11 cellular contexts compared by ENCODE assay signal in the genomic region with DNA sequence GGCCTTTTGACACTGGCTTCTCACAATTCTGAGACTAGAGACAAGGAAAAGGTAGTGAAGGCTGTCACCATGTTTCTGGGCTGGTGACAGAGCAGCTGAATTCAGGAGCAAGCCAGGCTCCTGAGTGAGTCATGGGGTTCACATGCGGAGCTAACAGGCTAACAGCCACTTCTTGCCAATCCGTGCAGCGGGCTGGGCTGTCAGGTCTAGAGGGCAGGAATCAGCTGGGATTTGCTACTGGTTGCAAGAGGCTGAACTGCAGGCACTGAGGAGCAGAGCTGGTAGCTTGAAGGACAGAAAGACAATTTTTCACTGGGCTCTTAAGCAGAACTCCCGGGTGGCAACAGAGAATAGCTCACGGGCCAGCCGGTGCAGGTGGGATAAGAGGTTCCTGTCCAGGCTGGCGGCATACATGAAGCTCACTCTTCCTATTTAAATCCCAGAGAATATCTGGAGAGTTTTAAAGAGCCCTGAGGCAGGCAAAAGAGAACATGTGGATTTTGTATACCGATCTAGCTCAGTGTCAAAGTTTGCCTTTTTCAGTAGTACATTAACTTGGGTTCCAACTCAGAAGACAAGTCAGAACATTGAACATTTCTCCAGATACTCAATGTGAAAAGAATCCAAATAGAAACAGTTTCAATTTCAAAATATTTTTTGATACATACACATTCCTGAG. TPM values are rescaled to one million over a fixed set of nuclear protein-coding genes. Genes with fewer than 3 reads are reported as not detected.
DNase-seq lines count a peak whose midpoint lies in the region; ATAC-seq, FAIRE-seq and TF ChIP-seq lines count a peak whose summit lies in the region.
"Had no signal": no experiment of that assay in that cellular context is flagged by ENCODE, and none has a peak within 500 bp of the region (broad histone marks: within the 10 kb centered on the region; RNA-seq: fewer than 3 reads in every experiment).

No MANE protein-coding gene starts in this region.

- no peak overlapping the region for H3K4me3 Mint-ChIP-seq in naive thymus-derived CD4-positive, alpha-beta T cell

- intact Hi-C loops in stomach (cut with DNase I; ENCODE audit: low total_unique reads) = no loop called here
- intact Hi-C loops in naive thymus-derived CD4-positive, alpha-beta T cell (cut with micrococcal nuclease) = no loop called here

- peaks cover 0 to 23% (median 17%) of the 10 kb centered on the region in 4 donors for H3K4me1 ChIP-seq in stomach
- H3K4me1 ChIP-seq in naive thymus-derived CD4-positive, alpha-beta T cell (ENCODE audit: control insufficient read depth in 2 of 2, insufficient read depth in 2 of 2, low read length in 2 of 2) = no peaks in the 10 kb centered on the region

- POLR2A ChIA-PET in naive thymus-derived CD4-positive, alpha-beta T cell (lab: Charles Lee) = no interaction called here

- no peaks in the 10 kb centered on the region for H3K4me1 Mint-ChIP-seq in naive thymus-derived CD4-positive, alpha-beta T cell

- TF ChIP-seq CTCF in coronary artery (IDR thresholded peaks at IDR 0.05) (no peak), stomach (IDR thresholded peaks at IDR 0.05) (no peak)

- H3K9me3 ChIP-seq in stomach = no peaks in the 10 kb centered on the region
- no peaks in the 10 kb centered on the region for H3K9me3 ChIP-seq in naive thymus-derived CD4-positive, alpha-beta T cell (ENCODE audit: control insufficient read depth in 2 of 3, low read length in 3 of 3)

- 51 to 69% (median 53%) methylated on average over 6 to 8 of the region's 8 CpGs for WGBS in stomach, 5 donors

- CTCF ChIA-PET in naive thymus-derived CD4-positive, alpha-beta T cell (lab: Charles Lee) = interaction anchor here (0.7 kb wide), 1 partner anchor 43 kb away, joined by 4 read pairs; no protein-coding TSS in a partner anchor

- TF ChIP-seq EP300 in stomach (IDR thresholded peaks at IDR 0.05) = no peak

- peaks cover 0 to 5% (median 3%) of the 10 kb centered on the region in 11 donors for H3K9me3 Mint-ChIP-seq in naive thymus-derived CD4-positive, alpha-beta T cell

- peaks cover 0 to 15% (median 0%) of the 10 kb centered on the region in 3 donors for H3K27me3 ChIP-seq in stomach
- no peaks in the 10 kb centered on the region for H3K27me3 ChIP-seq in naive thymus-derived CD4-positive, alpha-beta T cell (ENCODE audit: control insufficient read depth in 2 of 2, insufficient read depth in 2 of 2, low read length in 2 of 2)

- H3K4me3 ChIP-seq in coronary artery (peak overlapping the region; percentile 8), stomach (no peak overlapping the region)
- no peak overlapping the region for H3K4me3 ChIP-seq in naive thymus-derived CD4-positive, alpha-beta T cell (ENCODE audit: low read length)

- no peak for TF ChIP-seq POLR2A in stomach (IDR thresholded peaks at IDR 0.05)

- H3K36me3 ChIP-seq in stomach = no peaks in the 10 kb centered on the region
- no peaks in the 10 kb centered on the region for H3K36me3 ChIP-seq in naive thymus-derived CD4-positive, alpha-beta T cell (ENCODE audit: control insufficient read depth in 2 of 3, insufficient read depth in 3 of 3, low read length in 3 of 3)

- no peak overlapping the region for H3K27ac ChIP-seq in coronary artery
- no peak overlapping the region for H3K27ac ChIP-seq in stomach
- H3K27ac ChIP-seq in naive thymus-derived CD4-positive, alpha-beta T cell (ENCODE audit: low read depth, low read length) = no peak overlapping the region

- no peak for ATAC-seq in HG03280 (IDR thresholded peaks at IDR 0.05; ENCODE audit: unreplicated experiment)
- no peak for ATAC-seq in naive thymus-derived CD4-positive, alpha-beta T cell

- no peak overlapping the region for H3K27ac Mint-ChIP-seq in naive thymus-derived CD4-positive, alpha-beta T cell

- peaks cover 20 to 49% (median 27%) of the 10 kb centered on the region in 5 donors for H3K27me3 Mint-ChIP-seq in naive thymus-derived CD4-positive, alpha-beta T cell

- FAIRE-seq in HTR-8/SVneo (lab: Jason Lieb, UNC) = no peak
- FAIRE-seq: islet of Langerhans had no signal

- peak; percentile 24 for DNase-seq in HK-2 (ENCODE audit: unreplicated experiment)
- DNase-seq in coronary artery (ENCODE audit: low spot score) = no peak
- DNase-seq in kidney glomerular epithelial cell (lab: John Stamatoyannopoulos, UW) = peak; percentile 54
- peak; percentile 49 for DNase-seq in stomach
- DNase-seq in NCI-H187 treated with DMSO at 0.1 percent for 48 hours (lab: John Stamatoyannopoulos, UW) = no peak
- DNase-seq in HTR-8/SVneo (ENCODE audit: insufficient read length, low spot score) = no peak
- no peak for DNase-seq in naive thymus-derived CD4-positive, alpha-beta T cell
- DNase-seq: activated effector memory CD4-positive, alpha-beta T cell treated with anti-CD3 and anti-CD28 coated beads, Interleukin-2, amount 50 U/mL, for 16 hours; OCI-M1 had no signal

- peaks cover 0 to 3% (median 0%) of the 10 kb centered on the region in 5 donors for H3K36me3 Mint-ChIP-seq in naive thymus-derived CD4-positive, alpha-beta T cell

RNA-seq across cellular contexts. Expression of a gene that starts 1.2 kb away (rescaled TPM):
- total RNA-seq in stomach = 1 to 10 TPM in 2 of 5 donors, under 1 TPM in 2, not detected in 1; 0.58 to 8.0 (median 3.2) TPM
- polyA plus RNA-seq in stomach = 1 to 10 TPM; 1.1 to 2.6 (median 1.6) TPM
- total RNA-seq in naive thymus-derived CD4-positive, alpha-beta T cell = under 1 TPM in 1 of 5 experiments, not detected in 4; 0.12 TPM
- polyA plus RNA-seq in naive thymus-derived CD4-positive, alpha-beta T cell = not detected

Comparison
In these comparisons a context has a peak if more than half of its experiments do, and no peak if none do; other contexts are left out.
1. DNase-seq: peak in HK-2 (single experiment), kidney glomerular epithelial cell (single experiment) and stomach (single experiment); none in coronary artery (single experiment), NCI-H187 treated with DMSO at 0.1 percent for 48 hours (single experiment), HTR-8/SVneo (single experiment) and naive thymus-derived CD4-positive, alpha-beta T cell (0 of 9).